1 cellular context compared by ENCODE assay signal in genomic region chr2:48525269-48525943, GRCh38.
TF ChIP-seq lines count a peak whose summit lies in the region.

No MANE protein-coding gene starts in this region.

TF ChIP-seq in H1, 55 proteins besides CTCF, POLR2A, EP300 and RAD21:
- TF ChIP-seq GTF2F1 (IDR thresholded peaks at IDR 0.05; ENCODE audit: borderline replicate concordance, low read depth, low read length), result no peak
- no peak for TF ChIP-seq ZNF274 (IDR thresholded peaks at IDR 0.05; ENCODE audit: borderline replicate concordance, extremely low read depth, low read length)
- no peak for TF ChIP-seq TAF7 (optimal IDR thresholded peaks at IDR 0.05; ENCODE audit: borderline replicate concordance, low read depth, low read length)
- no peak for TF ChIP-seq RBBP5 (IDR thresholded peaks at IDR 0.05; ENCODE audit: borderline replicate concordance, low read depth, low read length)
- TF ChIP-seq ATF3 (IDR thresholded peaks at IDR 0.05; ENCODE audit: insufficient read depth, low read depth, low read length), result no peak
- no peak for TF ChIP-seq ASH2L (IDR thresholded peaks at IDR 0.05; ENCODE audit: low read length)
- TF ChIP-seq EZH2 (IDR thresholded peaks at IDR 0.05; ENCODE audit: low read depth, low read length, severe bottlenecking), result no peak
- TF ChIP-seq CHD7 (IDR thresholded peaks at IDR 0.05; ENCODE audit: insufficient replicate concordance, low read length), result no peak
- no peak for TF ChIP-seq E2F6 (IDR thresholded peaks at IDR 0.05)
- TF ChIP-seq SRF (IDR thresholded peaks at IDR 0.05; ENCODE audit: low read depth, low read length), result no peak
- no peak for TF ChIP-seq RNF2 (IDR thresholded peaks at IDR 0.05; ENCODE audit: borderline replicate concordance, low read depth, low read length, missing control alignments, poor library complexity, severe bottlenecking)
- TF ChIP-seq JUND (IDR thresholded peaks at IDR 0.05; ENCODE audit: low read length), result no peak
- no peak for TF ChIP-seq SUZ12 (IDR thresholded peaks at IDR 0.05; ENCODE audit: low read length)
- TF ChIP-seq SP4 (IDR thresholded peaks at IDR 0.05; ENCODE audit: low read length), result no peak
- TF ChIP-seq SIN3A (conservative IDR thresholded peaks at IDR 0.05 in 1 of 2, IDR thresholded peaks at IDR 0.05 in 1 of 2; ENCODE audit: low read depth in 1 of 2, low read length in 2 of 2), result no peak
- no peak for TF ChIP-seq KDM5A (IDR thresholded peaks at IDR 0.05; ENCODE audit: low read length)
- TF ChIP-seq BACH1 (IDR thresholded peaks at IDR 0.05; ENCODE audit: low read length), result no peak
